In the genomic region with DNA sequence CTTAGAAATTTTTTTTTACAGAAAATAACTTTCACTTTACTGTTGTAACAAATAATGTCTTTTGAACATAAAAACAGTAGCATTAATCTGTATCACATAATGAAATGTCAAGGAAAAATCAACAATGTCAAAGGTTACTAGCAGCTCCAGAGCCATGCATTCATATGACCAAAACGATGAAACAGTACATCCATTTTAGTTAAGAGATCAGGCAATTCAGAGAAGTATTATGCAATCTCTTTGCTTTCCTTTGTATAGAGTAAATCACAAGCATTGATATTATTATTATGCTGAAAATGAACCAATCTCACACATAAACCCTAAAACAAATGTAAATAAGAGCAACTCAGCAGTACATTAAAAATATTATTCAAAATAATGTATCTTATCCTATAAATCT, we compare ENCODE assay signal across 10 cellular contexts.
DNase-seq lines count a peak whose midpoint lies in the region.
"Had no signal": no experiment of that assay in that cellular context is flagged by ENCODE, and none has a peak within 500 bp of the region (broad histone marks: within the 10 kb centered on the region; RNA-seq: fewer than 3 reads in every experiment).

No MANE protein-coding gene starts in this region.

- no peaks in the 10 kb centered on the region for H3K4me1 ChIP-seq in adipocyte (ENCODE audit: control insufficient read depth, insufficient read depth, low read length)

- no peak overlapping the region for H3K9ac ChIP-seq in adipocyte (ENCODE audit: low read length)

- DNase-seq in COLO829 (ENCODE audit: low spot score) (peak; percentile 34), HCEC 1CT (peak; percentile 15), adipocyte (ENCODE audit: low read depth) (peak; percentile 13), foreskin melanocyte (peak; percentile 45), NCI-H2107 (lab: John Stamatoyannopoulos, UW) (no peak)
- no peak for DNase-seq in activated CD4-positive, alpha-beta T cell treated with anti-CD3 and anti-CD28 coated beads, Interleukin-2, amount 50 U/mL, for 1 hour
- DNase-seq in central memory CD4-positive, alpha-beta T cell, result no peak
- DNase-seq: CD8-positive, alpha-beta memory T cell; DMS 273 treated with DMSO at 0.1 percent for 48 hours had no signal

- no peaks in the 10 kb centered on the region for H3K9me3 ChIP-seq in adipocyte (ENCODE audit: control insufficient read depth, low read length)

- no peaks in the 10 kb centered on the region for H3K36me3 ChIP-seq in adipocyte (ENCODE audit: control insufficient read depth, insufficient read depth, low read length, severe bottlenecking)

- no peak overlapping the region for H3K4me3 ChIP-seq in adipocyte (ENCODE audit: low read length)
- H3K4me3 ChIP-seq: GM12878 had no signal

- H3K27me3 ChIP-seq in adipocyte (replicated peaks; ENCODE audit: control insufficient read depth, insufficient read depth, low read length), result no peaks in the 10 kb centered on the region

Comparison
In these comparisons a context has a peak if more than half of its experiments do, and no peak if none do; other contexts are left out.
1. DNase-seq: peak in COLO829 (single experiment), HCEC 1CT (single experiment), adipocyte (single experiment) and foreskin melanocyte (single experiment); none in NCI-H2107 (single experiment), activated CD4-positive, alpha-beta T cell treated with anti-CD3 and anti-CD28 coated beads, Interleukin-2, amount 50 U/mL, for 1 hour (single experiment) and central memory CD4-positive, alpha-beta T cell (single experiment).